2 cellular contexts compared by ENCODE assay signal in the genomic region with DNA sequence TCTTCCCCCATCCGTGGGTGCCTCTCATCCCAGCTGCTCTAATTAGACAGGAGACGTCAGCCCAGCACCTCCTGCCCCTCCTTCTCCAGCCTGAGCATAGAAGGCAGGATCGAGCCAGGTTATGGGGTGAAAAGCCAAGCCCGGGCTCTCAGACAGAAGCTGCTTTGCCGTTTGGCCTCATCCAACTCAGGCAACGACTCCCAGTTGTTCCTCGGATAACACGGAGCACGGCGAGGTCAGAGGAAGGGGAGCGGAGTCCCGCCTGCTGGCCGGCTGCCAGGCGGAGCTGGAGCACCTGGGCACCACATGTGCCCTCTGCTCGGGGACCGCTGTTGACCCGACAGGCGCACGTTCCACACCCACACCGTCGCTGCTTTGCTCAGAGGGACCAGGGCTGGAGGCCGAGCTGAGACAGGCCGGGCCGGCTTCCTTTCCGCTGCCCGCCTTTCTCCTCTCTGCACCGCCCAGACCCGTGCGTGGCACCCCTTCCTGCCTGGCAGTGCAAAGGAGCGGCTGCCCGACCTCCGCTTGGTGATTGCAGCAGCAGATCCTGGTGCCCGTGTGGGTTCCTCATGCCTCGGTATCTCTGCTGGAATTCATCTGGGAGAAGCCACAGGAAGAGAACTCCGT.
TF ChIP-seq lines count a peak whose summit lies in the region.

No MANE protein-coding gene starts in this region.

TF ChIP-seq in K562, 482 proteins besides CTCF, POLR2A, EP300 and RAD21:
- TF ChIP-seq TAL1 (IDR thresholded peaks at IDR 0.05), result no peak
- peak; percentile 42; the same call in 1 of the 2 replicates for TF ChIP-seq NFIC (IDR thresholded peaks at IDR 0.05)
TF ChIP-seq in K562: peak in this region for 1.

TF ChIP-seq in neural cell, 6 proteins besides CTCF, POLR2A, EP300 and RAD21:
- no peak for TF ChIP-seq POLR2AphosphoS5 (IDR thresholded peaks at IDR 0.05)
- TF ChIP-seq TAF1 (IDR thresholded peaks at IDR 0.05; ENCODE audit: low read depth), result no peak
- TF ChIP-seq MXI1 (conservative IDR thresholded peaks at IDR 0.05; ENCODE audit: poor library complexity, severe bottlenecking), result no peak
- TF ChIP-seq, protein P1, sequence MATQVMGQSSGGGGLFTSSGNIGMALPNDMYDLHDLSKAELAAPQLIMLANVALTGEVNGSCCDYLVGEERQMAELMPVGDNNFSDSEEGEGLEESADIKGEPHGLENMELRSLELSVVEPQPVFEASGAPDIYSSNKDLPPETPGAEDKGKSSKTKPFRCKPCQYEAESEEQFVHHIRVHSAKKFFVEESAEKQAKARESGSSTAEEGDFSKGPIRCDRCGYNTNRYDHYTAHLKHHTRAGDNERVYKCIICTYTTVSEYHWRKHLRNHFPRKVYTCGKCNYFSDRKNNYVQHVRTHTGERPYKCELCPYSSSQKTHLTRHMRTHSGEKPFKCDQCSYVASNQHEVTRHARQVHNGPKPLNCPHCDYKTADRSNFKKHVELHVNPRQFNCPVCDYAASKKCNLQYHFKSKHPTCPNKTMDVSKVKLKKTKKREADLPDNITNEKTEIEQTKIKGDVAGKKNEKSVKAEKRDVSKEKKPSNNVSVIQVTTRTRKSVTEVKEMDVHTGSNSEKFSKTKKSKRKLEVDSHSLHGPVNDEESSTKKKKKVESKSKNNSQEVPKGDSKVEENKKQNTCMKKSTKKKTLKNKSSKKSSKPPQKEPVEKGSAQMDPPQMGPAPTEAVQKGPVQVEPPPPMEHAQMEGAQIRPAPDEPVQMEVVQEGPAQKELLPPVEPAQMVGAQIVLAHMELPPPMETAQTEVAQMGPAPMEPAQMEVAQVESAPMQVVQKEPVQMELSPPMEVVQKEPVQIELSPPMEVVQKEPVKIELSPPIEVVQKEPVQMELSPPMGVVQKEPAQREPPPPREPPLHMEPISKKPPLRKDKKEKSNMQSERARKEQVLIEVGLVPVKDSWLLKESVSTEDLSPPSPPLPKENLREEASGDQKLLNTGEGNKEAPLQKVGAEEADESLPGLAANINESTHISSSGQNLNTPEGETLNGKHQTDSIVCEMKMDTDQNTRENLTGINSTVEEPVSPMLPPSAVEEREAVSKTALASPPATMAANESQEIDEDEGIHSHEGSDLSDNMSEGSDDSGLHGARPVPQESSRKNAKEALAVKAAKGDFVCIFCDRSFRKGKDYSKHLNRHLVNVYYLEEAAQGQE (IDR thresholded peaks at IDR 0.05; ENCODE audit: borderline replicate concordance), result peak; percentile 41
